In genomic region chr3:116285781-116286180, GRCh38 we compare ENCODE assay signal across 22 cellular contexts.
DNase-seq lines count a peak whose midpoint lies in the region; TF ChIP-seq lines count a peak whose summit lies in the region.
"Had no signal": no experiment of that assay in that cellular context is flagged by ENCODE, and none has a peak within 500 bp of the region (broad histone marks: within the 10 kb centered on the region; RNA-seq: fewer than 3 reads in every experiment).

No MANE protein-coding gene starts in this region.

- DNase-seq in H9 (no peak), SK-N-MC (ENCODE audit: low read depth, low spot score) (no peak), endodermal cell (no peak), neural progenitor cell (ENCODE audit: low spot score) (peak; percentile 50), NCI-H2081 (lab: John Stamatoyannopoulos, UW) (no peak), NCI-H146 treated with DMSO at 0.1 percent for 48 hours (lab: John Stamatoyannopoulos, UW; ENCODE audit: unreplicated experiment) (no peak), NOMO-1 treated with dmso at 0.1 percent for 144 hours (lab: John Stamatoyannopoulos, UW; ENCODE audit: unreplicated experiment) (no peak)
- DNase-seq: 8988T; ACHN; AML-193; BE2C; CD4-positive, alpha-beta T cell; CD8-positive, alpha-beta memory T cell; DMS 273 treated with DMSO at 0.1 percent for 48 hours; DMS79; EL; GDM1; GOT3; HCEC 1CT had no signal

- H4K8ac ChIP-seq in H9 (replicated peaks; ENCODE audit: insufficient read length, low read depth, low read length) = no peak overlapping the region

- no peak overlapping the region for H3K9ac ChIP-seq in H9 (ENCODE audit: extremely low read depth, insufficient read length, low read length)
- no peak overlapping the region for H3K9ac ChIP-seq in SK-N-MC (ENCODE audit: insufficient read length)
- H3K9ac ChIP-seq in endodermal cell (ENCODE audit: extremely low read depth, low read length, poor library complexity, severe bottlenecking) = no peak overlapping the region
- H3K9ac ChIP-seq in neural progenitor cell = no peak overlapping the region
- H3K9ac ChIP-seq: BLaER1 treated with 17β-estradiol and CSF1 and Interleukin-3, amounts not matched to agents 10 nM and 100 nM had no signal

- peaks cover 13% of the 10 kb centered on the region for H3F3A ChIP-seq in neural progenitor cell (ENCODE audit: low read depth)

- H3T11ph ChIP-seq in H9 (ENCODE audit: low read length) = no peak overlapping the region

- H3K27me3 ChIP-seq in H9 (ENCODE audit: insufficient read depth, low read length) (no peaks in the 10 kb centered on the region), endodermal cell (ENCODE audit: control insufficient read depth, insufficient read depth, low read length, poor library complexity, severe bottlenecking) (no peaks in the 10 kb centered on the region), neural progenitor cell (no peaks in the 10 kb centered on the region)
- H3K27me3 ChIP-seq: BE2C; BLaER1 treated with 17β-estradiol and CSF1 and Interleukin-3, amounts not matched to agents 10 nM and 100 nM had no signal

- H3K79me2 ChIP-seq in H9 (ENCODE audit: insufficient read depth, low read length) = no peaks in the 10 kb centered on the region
- no peaks in the 10 kb centered on the region for H3K79me2 ChIP-seq in neural progenitor cell (ENCODE audit: low read depth)

- H4K5ac ChIP-seq in H9 (ENCODE audit: insufficient read length, low read depth, low read length) = no peak overlapping the region

- H3K79me1 ChIP-seq in H9 (ENCODE audit: insufficient read depth, low read depth, low read length, poor library complexity, severe bottlenecking) = no peaks in the 10 kb centered on the region

- H3K27ac Mint-ChIP-seq in H9 (peak overlapping the region in 2 of 3 experiments; percentile 10 to 72; a peak in 2 of 7 replicates), endodermal cell (no peak overlapping the region), neural progenitor cell (no peak overlapping the region)
- H3K27ac Mint-ChIP-seq: CD4-positive, alpha-beta T cell; CD8-positive, alpha-beta memory T cell had no signal

- H3K4me1 ChIP-seq in H9 (ENCODE audit: insufficient read depth, low read length) (peaks cover 8% of the 10 kb centered on the region; the same call in 1 of the 2 replicates), endodermal cell (ENCODE audit: control insufficient read depth, insufficient read depth, low read length) (no peaks in the 10 kb centered on the region), neural progenitor cell (peaks cover 29% of the 10 kb centered on the region)
- H3K4me1 ChIP-seq: A549; BE2C; BLaER1 treated with 17β-estradiol and CSF1 and Interleukin-3, amounts not matched to agents 10 nM and 100 nM had no signal

- H3K4me1 Mint-ChIP-seq in H9 (peaks cover 12% of the 10 kb centered on the region in 2 experiments), endodermal cell (peaks cover 3% of the 10 kb centered on the region), neural progenitor cell (peaks cover 18% of the 10 kb centered on the region)
- H3K4me1 Mint-ChIP-seq: CD14-positive monocyte; CD8-positive, alpha-beta memory T cell had no signal

- H3K9me3 Mint-ChIP-seq in H9 (no peaks in the 10 kb centered on the region), endodermal cell (no peaks in the 10 kb centered on the region), neural progenitor cell (no peaks in the 10 kb centered on the region)

- no peaks in the 10 kb centered on the region for H3K23me2 ChIP-seq in H9 (ENCODE audit: insufficient read length, low read depth, low read length, poor library complexity, severe bottlenecking)

- no peaks in the 10 kb centered on the region for H3K36me3 Mint-ChIP-seq in H9 (ENCODE audit: insufficient read depth in 1 of 3, low read depth in 3 of 3)
- no peaks in the 10 kb centered on the region for H3K36me3 Mint-ChIP-seq in endodermal cell (ENCODE audit: low read depth)
- no peaks in the 10 kb centered on the region for H3K36me3 Mint-ChIP-seq in neural progenitor cell
- H3K36me3 Mint-ChIP-seq: CD14-positive monocyte; CD8-positive, alpha-beta memory T cell had no signal

- H4K20me1 ChIP-seq in H9 (ENCODE audit: control insufficient read depth, insufficient read depth, insufficient read length) (no peaks in the 10 kb centered on the region), neural progenitor cell (ENCODE audit: low read depth) (no peaks in the 10 kb centered on the region)
- H4K20me1 ChIP-seq: BLaER1 treated with 17β-estradiol and CSF1 and Interleukin-3, amounts not matched to agents 10 nM and 100 nM had no signal

- H3K27me3 Mint-ChIP-seq in H9 (ENCODE audit: low read depth) (no peaks in the 10 kb centered on the region; the same call in 1 of the 2 replicates), endodermal cell (ENCODE audit: insufficient read depth) (no peaks in the 10 kb centered on the region), neural progenitor cell (ENCODE audit: insufficient read depth, low read depth) (no peaks in the 10 kb centered on the region)
- H3K27me3 Mint-ChIP-seq: CD4-positive, alpha-beta T cell; CD8-positive, alpha-beta memory T cell had no signal

- H2AFZ ChIP-seq in H9 (ENCODE audit: low read length) (no peak overlapping the region), neural progenitor cell (replicated peaks) (no peak overlapping the region)

- no peak overlapping the region; a peak in 1 of 5 replicates for H3K4me3 Mint-ChIP-seq in H9
- no peak overlapping the region for H3K4me3 Mint-ChIP-seq in endodermal cell
- H3K4me3 Mint-ChIP-seq in neural progenitor cell = no peak overlapping the region
- H3K4me3 Mint-ChIP-seq: CD14-positive monocyte; CD4-positive, alpha-beta T cell; CD8-positive, alpha-beta memory T cell had no signal

- H3K36me3 ChIP-seq in SK-N-MC (ENCODE audit: insufficient read depth, low read length) = no peaks in the 10 kb centered on the region
- H3K36me3 ChIP-seq in endodermal cell (ENCODE audit: control insufficient read depth, insufficient read depth, low read length) = no peaks in the 10 kb centered on the region
- no peaks in the 10 kb centered on the region for H3K36me3 ChIP-seq in neural progenitor cell
- H3K36me3 ChIP-seq: BE2C; BLaER1 treated with 17β-estradiol and CSF1 and Interleukin-3, amounts not matched to agents 10 nM and 100 nM had no signal

- H3K27ac ChIP-seq in H9 (ENCODE audit: insufficient read length, low read depth, low read length) (no peak overlapping the region), SK-N-MC (peak overlapping the region; percentile 78), endodermal cell (ENCODE audit: low read depth, low read length) (peak overlapping the region; percentile 30), neural progenitor cell (peak overlapping the region; percentile 78)
- H3K27ac ChIP-seq: A549; BLaER1 treated with 17β-estradiol and CSF1 and Interleukin-3, amounts not matched to agents 10 nM and 100 nM had no signal

- TF ChIP-seq CTCF in H9 (conservative IDR thresholded peaks at IDR 0.05) (no peak), endodermal cell (conservative IDR thresholded peaks at IDR 0.05) (no peak), neural progenitor cell (IDR thresholded peaks at IDR 0.05) (no peak)

- no peak overlapping the region for H2BK15ac ChIP-seq in H9 (ENCODE audit: low read depth, low read length)

- no peak overlapping the region for H3K4ac ChIP-seq in H9 (ENCODE audit: low read depth, low read length)

- H3K4me2 ChIP-seq in H9 (ENCODE audit: insufficient read depth, insufficient read length, low read length) = no peak overlapping the region
- H3K4me2 ChIP-seq in neural progenitor cell = peak overlapping the region; percentile 18
- H3K4me2 ChIP-seq: A549; BLaER1 treated with 17β-estradiol and CSF1 and Interleukin-3, amounts not matched to agents 10 nM and 100 nM had no signal

- no peak overlapping the region for H3K4me3 ChIP-seq in SK-N-MC
- no peak overlapping the region for H3K4me3 ChIP-seq in endodermal cell (ENCODE audit: low read length)
- no peak overlapping the region for H3K4me3 ChIP-seq in neural progenitor cell
- H3K4me3 ChIP-seq: A549; BLaER1 treated with 17β-estradiol and CSF1 and Interleukin-3, amounts not matched to agents 10 nM and 100 nM had no signal

- no peak overlapping the region for H3K56ac ChIP-seq in H9 (ENCODE audit: insufficient read length, low read depth, low read length)

- no peaks in the 10 kb centered on the region for H3K9me3 ChIP-seq in H9 (ENCODE audit: control insufficient read depth, low read depth, low read length)
- no peaks in the 10 kb centered on the region for H3K9me3 ChIP-seq in SK-N-MC (ENCODE audit: low read depth, low read length)
- no peaks in the 10 kb centered on the region for H3K9me3 ChIP-seq in endodermal cell (ENCODE audit: control insufficient read depth, low read length)
- H3K9me3 ChIP-seq in neural progenitor cell (ENCODE audit: low read depth) = no peaks in the 10 kb centered on the region
- H3K9me3 ChIP-seq: A549; BE2C; BLaER1 treated with 17β-estradiol and CSF1 and Interleukin-3, amounts not matched to agents 10 nM and 100 nM had no signal

- no peak overlapping the region for H2BK5ac ChIP-seq in H9 (ENCODE audit: insufficient read length, low read length)

- H3K14ac ChIP-seq in H9 (ENCODE audit: insufficient read depth, low read length) = no peak overlapping the region

- no peak overlapping the region for H2AK5ac ChIP-seq in H9 (ENCODE audit: insufficient read length, low read length)

- no peak overlapping the region for H2BK120ac ChIP-seq in H9 (ENCODE audit: low read depth, low read length, poor library complexity, severe bottlenecking)

- H3K18ac ChIP-seq in H9 (ENCODE audit: insufficient read length, low read depth, low read length) = no peak overlapping the region

- no peak overlapping the region for H2BK20ac ChIP-seq in H9 (ENCODE audit: low read depth, low read length, poor library complexity, severe bottlenecking)

- H2BK12ac ChIP-seq in H9 (ENCODE audit: insufficient read length, low read depth, low read length) = no peak overlapping the region

- WGBS in H9 (ENCODE audit: extremely low coverage, insufficient read length, low lambda C conversion rate) = no CpG with 5 or more reads among the region's 1 CpG
- 71 to 94% methylated on average over 1 of the region's 1 CpG for WGBS in endodermal cell (ENCODE audit: insufficient coverage in 1 of 2, insufficient read length in 1 of 2), 2 experiments

- no peak overlapping the region for H3K23ac ChIP-seq in H9 (ENCODE audit: insufficient read length, low read depth, low read length)

- no peak overlapping the region for H4K91ac ChIP-seq in H9 (ENCODE audit: insufficient read length, low read depth, low read length)

Comparison
In these comparisons a context has a peak if more than half of its experiments do, and no peak if none do; other contexts are left out.
1. H3K27ac Mint-ChIP-seq: peak in H9 (2 of 3); none in endodermal cell (single experiment) and neural progenitor cell (single experiment).